Comparison of ENCODE assay signal across 8 cellular contexts in genomic region chr4:24912252-24913098, GRCh38. TPM values are rescaled to one million over a fixed set of nuclear protein-coding genes. Genes with fewer than 3 reads are reported as not detected.
A peak's percentile ranks its signal among the peaks of the same experiment; 100 is the strongest.
DNase-seq lines count a peak whose midpoint lies in the region; ATAC-seq and TF ChIP-seq lines count a peak whose summit lies in the region.

Gene CCDC149 (minus strand): TSS chr4:24913042. CDS start chr4:24912864, 178 bp downstream.

- peak within 1 kb of the TSS; percentile 94 for H2AK9ac ChIP-seq in IMR-90 (replicated peaks; ENCODE audit: low read depth, low read length, poor library complexity)

- peak; percentile 94 for ATAC-seq in IMR-90 (ENCODE audit: low read depth)
- ATAC-seq in right lobe of liver, result peak; percentile 96 to 98 (median 98)
- ATAC-seq in GM21528 (IDR thresholded peaks at IDR 0.05; ENCODE audit: low FRiP score, unreplicated experiment), result no peak

- TF ChIP-seq EP300 in stomach (IDR thresholded peaks at IDR 0.05), result no peak

- DNase-seq in DMS 273 (lab: John Stamatoyannopoulos, UW; ENCODE audit: unreplicated experiment) (peak; percentile 90), IMR-90 (peak; percentile 57), RWPE1 (ENCODE audit: low spot score) (peak; percentile 60), right lobe of liver (peak; percentile 88 to 93 (median 92)), stomach (peak; percentile 89)
- no peak for DNase-seq in stimulated activated naive CD4-positive, alpha-beta T cell (lab: John Stamatoyannopoulos, UW)

- BruUV-seq in IMR-90 (replicated peaks; lab: Mats Ljungman, UMichigan), result no TSS peak

- peak within 1 kb of the TSS; percentile 97 to 99 for H4K8ac ChIP-seq in IMR-90 (ENCODE audit: low read depth in 2 of 2, low read length in 2 of 2)

- no peaks in the 10 kb centered on the region for H4K20me1 ChIP-seq in IMR-90 (ENCODE audit: insufficient read depth, low read length)

- peak; percentile 58; the same call in 1 of the 2 replicates for TF ChIP-seq POLR2A in IMR-90 (IDR thresholded peaks at IDR 0.05; ENCODE audit: low read depth, low read length)
- TF ChIP-seq POLR2A in right lobe of liver (IDR thresholded peaks at IDR 0.05), result peak; percentile 87
- TF ChIP-seq POLR2A in stomach (IDR thresholded peaks at IDR 0.05), result peak in 2 of 4 donors; percentile 54 to 72

- no peak for TF ChIP-seq CTCF in IMR-90 (conservative IDR thresholded peaks at IDR 0.05; ENCODE audit: low read depth, low read length)
- TF ChIP-seq CTCF in RWPE1 (conservative IDR thresholded peaks at IDR 0.05; ENCODE audit: low read depth), result no peak
- peak in 2 of 4 donors; percentile 2 to 15 for TF ChIP-seq CTCF in right lobe of liver (IDR thresholded peaks at IDR 0.05)
- TF ChIP-seq CTCF in stomach (IDR thresholded peaks at IDR 0.05), result no peak

- POLR2A ChIA-PET in IMR-90 (lab: Charles Lee; ENCODE audit: unreplicated experiment), result no interaction called here
- POLR2A ChIA-PET in RWPE1 (lab: Yijun Ruan, JAX; ENCODE audit: low non-redundant PET), result no interaction called here

- in situ Hi-C loops in IMR-90 (cut with MboI; ENCODE audit: low sequenced_read_pairs), result no loop called here

- H3K56ac ChIP-seq in IMR-90 (ENCODE audit: extremely low read depth, insufficient read depth, low read length), result no peak within 1 kb of the TSS; the same call in 1 of the 2 replicates

- H3K9me3 ChIP-seq in IMR-90 (ENCODE audit: control insufficient read depth, insufficient read depth, low read length), result no peaks in the 10 kb centered on the region
- no peaks in the 10 kb centered on the region for H3K9me3 ChIP-seq in ectodermal cell (ENCODE audit: control insufficient read depth, low read length)
- H3K9me3 ChIP-seq in right lobe of liver, result no peaks in the 10 kb centered on the region
- peaks cover 0 to 11% (median 9%) of the 10 kb centered on the region in 4 donors for H3K9me3 ChIP-seq in stomach

- dilution Hi-C loops in IMR-90 (cut with HindIII; ENCODE audit: low sequenced_read_pairs, unreplicated experiment), result no loop called here

- peak within 1 kb of the TSS; percentile 88 for H3K9ac ChIP-seq in IMR-90 (ENCODE audit: low read depth, low read length)

- H4K91ac ChIP-seq in IMR-90 (ENCODE audit: insufficient read depth, low read depth, low read length), result peak within 1 kb of the TSS; percentile 90

- peak within 1 kb of the TSS; percentile 81 for H3K4me2 ChIP-seq in IMR-90 (ENCODE audit: low read depth, low read length)

- CTCF ChIA-PET in IMR-90 (lab: Yijun Ruan, JAX), result no interaction called here
- CTCF ChIA-PET in RWPE1 (lab: Yijun Ruan, JAX), result interaction anchor here (0.6 kb wide), 1 partner anchor 847 kb away, joined by 3 read pairs; no protein-coding TSS in a partner anchor

- peak within 1 kb of the TSS; percentile 97 for H2AFZ ChIP-seq in IMR-90 (replicated peaks; ENCODE audit: low read length, poor library complexity)

- peak within 1 kb of the TSS; percentile 99 for H4K5ac ChIP-seq in IMR-90 (ENCODE audit: low read depth, low read length)

- peak within 1 kb of the TSS; percentile 88 for H3K23ac ChIP-seq in IMR-90 (ENCODE audit: low read depth, low read length)

- intact Hi-C loops in IMR-90 (cut with micrococcal nuclease), result loop anchor here (5.0 kb wide), 2 partner anchors 330 to 425 kb away; partner anchors contain the start of gene DHX15
- intact Hi-C loops in right lobe of liver (cut with DNase I), result no loop called here
- intact Hi-C loops in stomach (cut with DNase I; ENCODE audit: low total_unique reads), result no loop called here

- no peak for TF ChIP-seq RAD21 in IMR-90 (IDR thresholded peaks at IDR 0.05; ENCODE audit: low read length)

- peak within 1 kb of the TSS; percentile 11; the same call in 1 of the 2 replicates for H2BK20ac ChIP-seq in IMR-90 (ENCODE audit: low read depth, low read length)

- H3K18ac ChIP-seq in IMR-90 (ENCODE audit: low read depth, low read length), result peak within 1 kb of the TSS; percentile 84

- H3K36me3 ChIP-seq in IMR-90 (ENCODE audit: control insufficient read depth, insufficient read depth, low read length) (peaks cover 4% of the 10 kb centered on the region; the same call in 1 of the 2 replicates), ectodermal cell (ENCODE audit: control insufficient read depth, insufficient read depth, low read length) (peaks cover 3% of the 10 kb centered on the region), right lobe of liver (no peaks in the 10 kb centered on the region), stomach (peaks cover 0 to 34% (median 31%) of the 10 kb centered on the region in 4 donors)

- H2BK5ac ChIP-seq in IMR-90 (ENCODE audit: low read depth, low read length, poor library complexity, severe bottlenecking), result peak within 1 kb of the TSS; percentile 56

- peak within 1 kb of the TSS; percentile 80 for H3K14ac ChIP-seq in IMR-90 (replicated peaks; ENCODE audit: low read depth, low read length)

- WGBS in IMR-90 (ENCODE audit: extremely low coverage in 2 of 2, insufficient read length in 1 of 2), 2 experiments, result 1% methylated on average over 36 of the region's 88 CpGs; no CpG with 5 or more reads in 1 of the 2 experiments
- 5 to 6% methylated on average over 88 of the region's 88 CpGs for WGBS in ectodermal cell, 2 experiments
- 4% methylated on average over 4 of the region's 88 CpGs for WGBS in right lobe of liver (ENCODE audit: insufficient coverage, low coverage, low lambda C conversion rate, missing lambda C conversion rate)
- WGBS in stomach, 5 donors, result 3 to 12% (median 5%) methylated on average over 27 to 87 of the region's 88 CpGs

- H3K4me3 ChIP-seq in IMR-90 (ENCODE audit: insufficient read depth, low read depth, low read length) (peak within 1 kb of the TSS; percentile 70), ectodermal cell (ENCODE audit: insufficient read depth, low read depth, low read length) (peak within 1 kb of the TSS; percentile 50), right lobe of liver (peak within 1 kb of the TSS; percentile 44 to 84 (median 57)), stomach (peak within 1 kb of the TSS; percentile 56 to 73 (median 64))

- H3K27me3 ChIP-seq in IMR-90 (ENCODE audit: control insufficient read depth, insufficient read depth, low read length) (no peaks in the 10 kb centered on the region), ectodermal cell (ENCODE audit: control insufficient read depth, insufficient read depth, low read length, poor library complexity, severe bottlenecking) (peaks cover 14% of the 10 kb centered on the region), right lobe of liver (no peaks in the 10 kb centered on the region), stomach (no peaks in the 10 kb centered on the region)

- peaks cover 6% of the 10 kb centered on the region for H3K4me1 ChIP-seq in IMR-90 (ENCODE audit: control insufficient read depth, insufficient read depth, low read length)
- peaks cover 7% of the 10 kb centered on the region for H3K4me1 ChIP-seq in ectodermal cell (ENCODE audit: control insufficient read depth, insufficient read depth, low read length)
- peaks cover 0 to 10% (median 2%) of the 10 kb centered on the region in 4 donors for H3K4me1 ChIP-seq in right lobe of liver
- H3K4me1 ChIP-seq in stomach, result peaks cover 5 to 21% (median 12%) of the 10 kb centered on the region in 4 donors

- peak within 1 kb of the TSS; percentile 58 for H2AK5ac ChIP-seq in IMR-90 (ENCODE audit: low read depth, low read length)

- peak within 1 kb of the TSS; percentile 92; the same call in 2 of the 3 replicates for H2BK15ac ChIP-seq in IMR-90 (ENCODE audit: low read depth, low read length)

- H3K79me1 ChIP-seq in IMR-90 (ENCODE audit: low read depth in 1 of 2, low read length in 2 of 2), result peaks cover 4 to 15% of the 10 kb centered on the region in 2 experiments

- peak within 1 kb of the TSS; percentile 88 for H3K4ac ChIP-seq in IMR-90 (ENCODE audit: low read depth, low read length)

- H2BK120ac ChIP-seq in IMR-90 (ENCODE audit: low read depth, low read length), result peak within 1 kb of the TSS; percentile 75

- H3K27ac ChIP-seq in IMR-90 (ENCODE audit: insufficient read depth, low read length) (peak within 1 kb of the TSS; percentile 56), RWPE1 (peak within 1 kb of the TSS; percentile 53), ectodermal cell (ENCODE audit: insufficient read depth, low read depth, low read length, poor library complexity, severe bottlenecking) (no peak within 1 kb of the TSS), right lobe of liver (peak within 1 kb of the TSS; percentile 84 to 93 (median 88)), stomach (peak within 1 kb of the TSS; percentile 82 to 98 (median 89))

- H3K9me1 ChIP-seq in IMR-90 (ENCODE audit: insufficient read depth, low read length), result peaks cover 10% of the 10 kb centered on the region; the same call in 1 of the 2 replicates

TF ChIP-seq in IMR-90, 13 proteins besides CTCF, POLR2A, EP300 and RAD21:
- no peak for TF ChIP-seq CHD1 (IDR thresholded peaks at IDR 0.05; ENCODE audit: low read depth, low read length)
- TF ChIP-seq CEBPB (IDR thresholded peaks at IDR 0.05; ENCODE audit: low read depth, low read length), result no peak
- TF ChIP-seq MAFK (IDR thresholded peaks at IDR 0.05; ENCODE audit: low read depth, low read length), result no peak
- no peak for TF ChIP-seq BHLHE40 (IDR thresholded peaks at IDR 0.05; ENCODE audit: low read depth, low read length)
- no peak for TF ChIP-seq FOS (IDR thresholded peaks at IDR 0.05; ENCODE audit: low read depth, low read length)
- TF ChIP-seq MXI1 (IDR thresholded peaks at IDR 0.05; ENCODE audit: borderline replicate concordance, low read depth, low read length), result no peak
- no peak for TF ChIP-seq MAZ (IDR thresholded peaks at IDR 0.05; ENCODE audit: borderline replicate concordance, low read depth, low read length)
- TF ChIP-seq, protein P1, sequence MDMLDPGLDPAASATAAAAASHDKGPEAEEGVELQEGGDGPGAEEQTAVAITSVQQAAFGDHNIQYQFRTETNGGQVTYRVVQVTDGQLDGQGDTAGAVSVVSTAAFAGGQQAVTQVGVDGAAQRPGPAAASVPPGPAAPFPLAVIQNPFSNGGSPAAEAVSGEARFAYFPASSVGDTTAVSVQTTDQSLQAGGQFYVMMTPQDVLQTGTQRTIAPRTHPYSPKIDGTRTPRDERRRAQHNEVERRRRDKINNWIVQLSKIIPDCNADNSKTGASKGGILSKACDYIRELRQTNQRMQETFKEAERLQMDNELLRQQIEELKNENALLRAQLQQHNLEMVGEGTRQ (IDR thresholded peaks at IDR 0.05; ENCODE audit: low read depth, low read length), result no peak
TF ChIP-seq in IMR-90: peak in this region for 0.

RNA-seq across cellular contexts. Expression of gene CCDC149, which starts in this region (rescaled TPM):
- total RNA-seq in IMR-90 (2012; rRNA removed) (7.0 and 8.3 TPM in 2 replicates), right lobe of liver (1 to 10 TPM; 3.9 to 8.0 (median 5.2) TPM), stomach (10 to 100 TPM; 11.6 to 70.6 (median 22.9) TPM)
- polyA plus RNA-seq in IMR-90 (2012; rRNA removed) (4.8 and 6.7 TPM in 2 replicates), stomach (10 to 100 TPM in 2 of 3 donors, 1 to 10 TPM in 1; 7.0 to 15.4 (median 13.9) TPM)
- 2.1 and 3.1 TPM in 2 replicates for polyA plus RNA-seq in IMR-90 (2012; cell fraction: cytosol; rRNA removed)
- 4.5 and 11.7 TPM in 2 replicates for polyA plus RNA-seq in IMR-90 (2012; cell fraction: nucleus; rRNA removed; ENCODE audit: low replicate concordance)
- 6.9 TPM for polyA plus RNA-seq in ectodermal cell (2013, experiment 1 of 4)
- polyA plus RNA-seq in ectodermal cell (2013, experiment 2 of 4), result 6.2 TPM
- 6.8 TPM for polyA plus RNA-seq in ectodermal cell (2013, experiment 3 of 4)
- 5.6 TPM for polyA plus RNA-seq in ectodermal cell (2013, experiment 4 of 4)

Comparison
In these comparisons a context has a peak if more than half of its experiments do, and no peak if none do; other contexts are left out.
1. DNase-seq: peak in DMS 273 (single experiment), IMR-90 (single experiment), RWPE1 (single experiment), right lobe of liver (3 of 3) and stomach (single experiment); none in stimulated activated naive CD4-positive, alpha-beta T cell (0 of 6).
2. Peak in every context shown above with its lines, with median percentiles within 50 percentile points of each other: H3K4me3 ChIP-seq.